29 cellular contexts compared by ENCODE assay signal in genomic region chr2:7667260-7667757, GRCh38.
"Had no signal": no experiment of that assay in that cellular context is flagged by ENCODE, and none has a peak within 500 bp of the region (broad histone marks: within the 10 kb centered on the region; RNA-seq: fewer than 3 reads in every experiment).

No MANE protein-coding gene starts in this region.

- H3K36me3 ChIP-seq: ascending aorta, brain microvascular endothelial cell, heart right ventricle had no signal

- H3K36me3 Mint-ChIP-seq: activated naive CD4-positive, alpha-beta T cell treated with anti-CD3 and anti-CD28 coated beads, Interleukin-2, amount 10 ng/mL, durations not matched to agents 7 days and 5 days had no signal

- H3K4me1 ChIP-seq: ascending aorta had no signal

- H3K4me3 ChIP-seq: ascending aorta, coronary artery, dorsolateral prefrontal cortex, heart right ventricle, hepatocyte had no signal

- H3K4me2 ChIP-seq: hepatocyte had no signal

- H3K27me3 ChIP-seq: ascending aorta, brain microvascular endothelial cell, heart right ventricle, hepatocyte had no signal

- H3K27ac ChIP-seq: ascending aorta, brain microvascular endothelial cell, coronary artery, heart right ventricle, hepatocyte had no signal

- H3K9me3 Mint-ChIP-seq: activated naive CD4-positive, alpha-beta T cell treated with anti-CD3 and anti-CD28 coated beads, Interleukin-2, amount 10 ng/mL, durations not matched to agents 7 days and 5 days; central memory CD8-positive, alpha-beta T cell; dendritic cell treated with granulocyte-macrophage colony-stimulating factor and Interleukin-4, amounts not matched to agents 40 ng/mL and 50 ng/mL, for 4 days; endodermal cell had no signal

- ATAC-seq: activated CD4-positive, alpha-beta T cell treated with anti-CD3 and anti-CD28 coated beads for 36 hours; activated naive CD4-positive, alpha-beta T cell treated with anti-CD3 and anti-CD28 coated beads, Interleukin-2, amount 50 U/mL, for 72 hours; activated T-cell treated with anti-CD3 and anti-CD28 coated beads, Interleukin-2, amount 50 U/mL, for 72 hours; activated T-helper 17 cell treated with anti-CD3 and anti-CD28 coated beads, Interleukin-2, amount 50 U/mL, for 72 hours; esophagus mucosa; heart right ventricle had no signal

- H3K9me3 ChIP-seq: ascending aorta had no signal

- H2AFZ ChIP-seq: hepatocyte had no signal

- DNase-seq: activated CD4-positive, alpha-beta T cell treated with anti-CD3 and anti-CD28 coated beads for 36 hours; activated CD4-positive, alpha-beta T cell treated with anti-CD3 and anti-CD28 coated beads, Interleukin-2, amount 10 ng/mL, durations not matched to agents 7 days and 5 days; activated CD4-positive, alpha-beta T cell treated with anti-CD3 and anti-CD28 coated beads, Interleukin-2, amount 50 U/mL, for 4 hours; activated CD4-positive, CD25-positive, alpha-beta regulatory T cell; activated CD4-positive, CD25-positive, alpha-beta regulatory T cell treated with anti-CD3 and anti-CD28 coated beads, Interleukin-2, amount 50 U/mL, for 72 hours; activated CD8-positive, alpha-beta memory T cell treated with anti-CD3 and anti-CD28 coated beads, Interleukin-2, amount 50 U/mL, for 48 hours; activated effector memory CD4-positive, alpha-beta T cell treated with anti-CD3 and anti-CD28 coated beads, Interleukin-2, amount 50 U/mL, for 16 hours; activated naive CD4-positive, alpha-beta T cell treated with anti-CD3 and anti-CD28 coated beads, Interleukin-2, amount 10 ng/mL, durations not matched to agents 7 days and 5 days; activated naive CD8-positive, alpha-beta T cell treated with anti-CD3 and anti-CD28 coated beads, Interleukin-2, amount 10 ng/mL, durations not matched to agents 7 days and 5 days; activated T-cell treated with anti-CD3 and anti-CD28 coated beads for 4 hours; activated T-cell treated with anti-CD3 and anti-CD28 coated beads, Interleukin-2, amount 50 U/mL, for 24 hours; activated T-cell treated with anti-CD3 and anti-CD28 coated beads, Interleukin-2, amount 50 U/mL, for 72 hours; brain microvascular endothelial cell; effector memory CD4-positive, alpha-beta T cell; endodermal cell; foreskin fibroblast; heart right ventricle; T-helper 2 cell had no signal

- H3K27ac Mint-ChIP-seq: activated CD4-positive, alpha-beta T cell treated with anti-CD3 and anti-CD28 coated beads for 36 hours; activated CD4-positive, alpha-beta T cell treated with anti-CD3 and anti-CD28 coated beads, Interleukin-2, amount 10 ng/mL, durations not matched to agents 7 days and 5 days; activated naive CD4-positive, alpha-beta T cell treated with anti-CD3 and anti-CD28 coated beads, Interleukin-2, amount 10 ng/mL, durations not matched to agents 7 days and 5 days; activated naive CD4-positive, alpha-beta T cell treated with anti-CD3 and anti-CD28 coated beads, Interleukin-2, amount 50 U/mL, for 72 hours; activated naive CD8-positive, alpha-beta T cell treated with anti-CD3 and anti-CD28 coated beads, Interleukin-2, amount 10 ng/mL, durations not matched to agents 7 days and 5 days; activated T-cell treated with anti-CD3 and anti-CD28 coated beads, Interleukin-2, amount 50 U/mL, for 24 hours; activated T-cell treated with anti-CD3 and anti-CD28 coated beads, Interleukin-2, amount 50 U/mL, for 72 hours; dendritic cell treated with granulocyte-macrophage colony-stimulating factor and Interleukin-4, amounts not matched to agents 40 ng/mL and 50 ng/mL, for 4 days; endodermal cell had no signal

- H3K79me2 ChIP-seq: hepatocyte had no signal

- FAIRE-seq: bronchial epithelial cell, frontal cortex had no signal

- H3K4me3 Mint-ChIP-seq: activated CD4-positive, alpha-beta T cell treated with anti-CD3 and anti-CD28 coated beads for 36 hours; activated CD4-positive, alpha-beta T cell treated with anti-CD3 and anti-CD28 coated beads, Interleukin-2, amount 10 ng/mL, durations not matched to agents 7 days and 5 days; activated naive CD4-positive, alpha-beta T cell treated with anti-CD3 and anti-CD28 coated beads, Interleukin-2, amount 10 ng/mL, durations not matched to agents 7 days and 5 days; activated naive CD8-positive, alpha-beta T cell treated with anti-CD3 and anti-CD28 coated beads, Interleukin-2, amount 10 ng/mL, durations not matched to agents 7 days and 5 days; activated T-cell treated with anti-CD3 and anti-CD28 coated beads, Interleukin-2, amount 50 U/mL, for 24 hours; central memory CD8-positive, alpha-beta T cell; dendritic cell treated with granulocyte-macrophage colony-stimulating factor and Interleukin-4, amounts not matched to agents 40 ng/mL and 50 ng/mL, for 4 days; endodermal cell had no signal

- H3K27me3 Mint-ChIP-seq: activated CD4-positive, alpha-beta T cell treated with anti-CD3 and anti-CD28 coated beads for 36 hours; activated CD4-positive, alpha-beta T cell treated with anti-CD3 and anti-CD28 coated beads, Interleukin-2, amount 10 ng/mL, durations not matched to agents 7 days and 5 days; activated naive CD4-positive, alpha-beta T cell treated with anti-CD3 and anti-CD28 coated beads, Interleukin-2, amount 10 ng/mL, durations not matched to agents 7 days and 5 days; activated naive CD8-positive, alpha-beta T cell treated with anti-CD3 and anti-CD28 coated beads, Interleukin-2, amount 10 ng/mL, durations not matched to agents 7 days and 5 days; activated T-cell treated with anti-CD3 and anti-CD28 coated beads, Interleukin-2, amount 50 U/mL, for 24 hours; activated T-helper 17 cell treated with anti-CD3 and anti-CD28 coated beads, Interleukin-2, amount 50 U/mL, for 72 hours; central memory CD8-positive, alpha-beta T cell had no signal
